ENCODE assay signal across 8 cellular contexts in the genomic region with DNA sequence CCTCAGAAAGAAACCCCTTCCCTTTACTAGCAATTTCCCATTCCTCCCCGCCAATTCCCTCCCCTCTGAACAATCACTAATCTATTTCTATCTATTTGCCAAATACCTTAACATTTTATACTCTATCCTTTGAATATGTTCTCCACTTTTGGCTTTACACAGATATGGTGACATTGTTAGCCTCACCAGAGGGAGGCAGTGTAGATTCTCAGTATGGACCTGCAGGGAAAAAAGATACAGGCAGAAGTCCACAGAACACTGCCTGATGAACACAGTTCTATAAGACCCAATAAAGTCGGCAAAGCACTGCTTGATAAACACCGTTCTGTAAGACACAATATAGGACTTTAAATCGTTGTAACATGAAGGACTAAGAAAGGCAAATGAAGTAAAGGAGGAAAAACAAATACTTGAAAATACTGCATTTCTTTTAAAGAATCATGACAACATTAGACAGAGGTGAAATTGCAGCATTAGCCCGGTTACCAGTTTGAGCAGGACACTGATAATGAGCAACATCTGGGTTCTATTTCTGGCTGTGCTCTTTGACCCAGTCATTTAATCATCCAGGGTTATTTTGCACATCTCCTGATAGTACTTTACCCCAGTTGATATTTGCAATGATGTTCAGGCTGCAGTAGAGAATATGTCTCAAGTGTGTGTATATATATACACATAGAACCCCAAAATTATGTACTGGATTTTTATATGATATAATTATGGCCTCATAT.
DNase-seq lines count a peak whose midpoint lies in the region; ATAC-seq, FAIRE-seq and TF ChIP-seq lines count a peak whose summit lies in the region.

No MANE protein-coding gene starts in this region.

- H3K27me3 ChIP-seq in keratinocyte (ENCODE audit: control insufficient read depth, extremely low read depth, insufficient read depth, low read length) = no peaks in the 10 kb centered on the region
- H3K27me3 ChIP-seq in uterus = no peaks in the 10 kb centered on the region

- POLR2A ChIA-PET in AG04449 (lab: Yijun Ruan, JAX) = no interaction called here

- no peak overlapping the region for H2AFZ ChIP-seq in keratinocyte (ENCODE audit: control insufficient read depth, low read length)

- H4K20me1 ChIP-seq in keratinocyte (ENCODE audit: control insufficient read depth, extremely low read depth, insufficient read depth, low read length) = no peaks in the 10 kb centered on the region

- no peaks in the 10 kb centered on the region for H3K9me3 ChIP-seq in keratinocyte (ENCODE audit: control insufficient read depth, low read depth, low read length)
- no peaks in the 10 kb centered on the region for H3K9me3 ChIP-seq in uterus

- dilution Hi-C loops in keratinocyte (cut with MboI; ENCODE audit: extremely low pct_ligation_motif_present, low sequenced_read_pairs) = no loop called here

- peak; percentile 36 for TF ChIP-seq CTCF in AG04449 (IDR thresholded peaks at IDR 0.05; ENCODE audit: insufficient read depth, low read length, missing control alignments)
- peak; percentile 53 for TF ChIP-seq CTCF in GM13976 (IDR thresholded peaks at IDR 0.05; ENCODE audit: borderline replicate concordance, control extremely low read depth, extremely low read depth, insufficient read depth, missing control alignments)
- peak; percentile 61 for TF ChIP-seq CTCF in astrocyte of the cerebellum (IDR thresholded peaks at IDR 0.05; ENCODE audit: low read depth, low read length, missing control alignments)
- TF ChIP-seq CTCF in keratinocyte (optimal IDR thresholded peaks at IDR 0.05 in 1 of 3, IDR thresholded peaks at IDR 0.05 in 1 of 3, conservative IDR thresholded peaks at IDR 0.05 in 1 of 3; ENCODE audit: extremely low read depth in 1 of 3, insufficient read depth in 2 of 3, low read length in 3 of 3) = peak; percentile 29 to 45 (median 40)
- TF ChIP-seq CTCF in uterus (IDR thresholded peaks at IDR 0.05) = peak; percentile 31 to 53 (median 40)

- DNase-seq in AG04449 (ENCODE audit: low read depth, low spot score) (no peak), GM13976 (ENCODE audit: low spot score) (peak; percentile 20), NCI-H526 treated with DMSO at 0.1 percent for 48 hours (lab: John Stamatoyannopoulos, UW) (peak; percentile 10), astrocyte of the cerebellum (ENCODE audit: low read depth) (no peak), keratinocyte (ENCODE audit: low read depth, low spot score) (no peak), uterus (no peak), ecto neural progenitor cell (ENCODE audit: low spot score) (no peak)

- no peak for TF ChIP-seq POLR2A in uterus (IDR thresholded peaks at IDR 0.05)

- CTCF ChIA-PET in AG04449 (lab: Yijun Ruan, JAX) = interaction anchor here (0.6 to 5.3 kb wide), 11 partner anchors 9 to 1052 kb away, joined by 3 to 50 read pairs (median 4); no protein-coding TSS in a partner anchor

- H3K27ac ChIP-seq in keratinocyte (ENCODE audit: control insufficient read depth, insufficient read depth, low read length) = no peak overlapping the region
- H3K27ac ChIP-seq in uterus = no peak overlapping the region

- intact Hi-C loops in uterus (cut with DNase I; ENCODE audit: low total_unique reads) = no loop called here

- ATAC-seq in HG02678 (IDR thresholded peaks at IDR 0.05; ENCODE audit: unreplicated experiment) = no peak

- peaks cover 0 to 3% of the 10 kb centered on the region in 2 experiments for H3K36me3 ChIP-seq in keratinocyte (ENCODE audit: control insufficient read depth in 2 of 2, extremely low read depth in 1 of 2, insufficient read depth in 2 of 2, low read length in 2 of 2)
- H3K36me3 ChIP-seq in uterus = no peaks in the 10 kb centered on the region

- no peaks in the 10 kb centered on the region for H3K9me1 ChIP-seq in keratinocyte (ENCODE audit: control insufficient read depth, extremely low read depth, insufficient read depth, low read length)

- no peak overlapping the region for H3K4me2 ChIP-seq in keratinocyte (ENCODE audit: control insufficient read depth, extremely low read depth, insufficient read depth, low read depth, low read length)

- in situ Hi-C loops in GM13976 (cut with MboI; ENCODE audit: low sequenced_read_pairs, unreplicated experiment) = loop anchor here (10.0 to 25.0 kb wide), 3 partner anchors 355 to 633 kb away; no protein-coding TSS in a partner anchor
- in situ Hi-C loops in astrocyte of the cerebellum (cut with HindIII; ENCODE audit: low sequenced_read_pairs) = no loop called here

- H3K79me2 ChIP-seq in keratinocyte (ENCODE audit: control insufficient read depth, insufficient read depth, low read length) = no peaks in the 10 kb centered on the region

- H3K9ac ChIP-seq in keratinocyte (ENCODE audit: control insufficient read depth, extremely low read depth, insufficient read depth, low read length) = no peak overlapping the region

- peak; percentile 67 for FAIRE-seq in keratinocyte (lab: Jason Lieb, UNC)

- H3K4me1 ChIP-seq in keratinocyte (ENCODE audit: control insufficient read depth, extremely low read depth, insufficient read depth, low read length) (no peaks in the 10 kb centered on the region), uterus (peaks cover 0 to 5% of the 10 kb centered on the region in 2 donors)

- no peak overlapping the region for H3K4me3 ChIP-seq in AG04449 (ENCODE audit: low read depth, low read length)
- no peak overlapping the region for H3K4me3 ChIP-seq in astrocyte of the cerebellum (ENCODE audit: low read depth, low read length)
- H3K4me3 ChIP-seq in keratinocyte (ENCODE audit: control insufficient read depth in 2 of 3, extremely low read depth in 1 of 3, insufficient read depth in 2 of 3, low read depth in 1 of 3, low read length in 3 of 3) = no peak overlapping the region
- H3K4me3 ChIP-seq in uterus = no peak overlapping the region

Comparison
In these comparisons a context has a peak if more than half of its experiments do, and no peak if none do; other contexts are left out.
1. DNase-seq: peak in GM13976 (single experiment) and NCI-H526 treated with DMSO at 0.1 percent for 48 hours (single experiment); none in AG04449 (single experiment), astrocyte of the cerebellum (single experiment), keratinocyte (single experiment), uterus (0 of 2) and ecto neural progenitor cell (single experiment).
2. Peak in every context shown above with its lines, with median percentiles within 50 percentile points of each other: CTCF ChIP-seq.